In the genomic region with DNA sequence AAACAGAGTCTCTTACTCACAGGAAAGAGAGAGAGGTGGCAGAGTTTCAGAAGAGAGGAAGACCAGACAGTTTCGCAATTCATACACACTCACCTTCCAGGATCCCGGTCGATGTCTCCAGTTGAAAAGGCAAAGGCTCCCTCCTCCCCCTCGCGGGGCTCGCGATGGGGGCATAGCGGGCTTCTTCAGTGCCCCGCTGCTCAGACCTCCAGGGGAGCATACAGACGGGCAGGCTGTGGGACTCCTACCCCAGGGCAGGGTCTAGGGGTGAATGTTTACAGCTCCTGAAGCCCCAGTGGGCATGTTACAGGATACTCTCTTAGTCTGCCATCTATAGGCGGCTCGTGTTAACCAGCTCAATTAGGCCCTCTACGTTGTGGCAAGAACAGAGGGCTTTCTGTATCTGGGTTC, we compare ENCODE assay signal across 14 cellular contexts.
DNase-seq lines count a peak whose midpoint lies in the region; ATAC-seq and TF ChIP-seq lines count a peak whose summit lies in the region.
"Had no signal": no experiment of that assay in that cellular context is flagged by ENCODE, and none has a peak within 500 bp of the region (broad histone marks: within the 10 kb centered on the region; RNA-seq: fewer than 3 reads in every experiment).

No MANE protein-coding gene starts in this region.

- H3K4me3 ChIP-seq in HUES48 (ENCODE audit: low read depth, low read length) (peak overlapping the region; percentile 57), iPS-18a (ENCODE audit: low read length) (peak overlapping the region; percentile 54), esophagus squamous epithelium (no peak overlapping the region)
- H3K4me3 ChIP-seq: left ventricle myocardium inferior had no signal

- TF ChIP-seq POLR2A in esophagus squamous epithelium (IDR thresholded peaks at IDR 0.05) = no peak

- H3K36me3 ChIP-seq in HUES48 (ENCODE audit: control insufficient read depth, insufficient read depth, low read length) (no peaks in the 10 kb centered on the region), iPS-18a (ENCODE audit: control insufficient read depth, low read depth, low read length) (no peaks in the 10 kb centered on the region), esophagus squamous epithelium (no peaks in the 10 kb centered on the region)
- H3K36me3 ChIP-seq: left ventricle myocardium inferior, neutrophil had no signal

- TF ChIP-seq CTCF in esophagus squamous epithelium (IDR thresholded peaks at IDR 0.05) = no peak

- no peak overlapping the region for H3K4me3 Mint-ChIP-seq in activated CD8-positive, alpha-beta memory T cell treated with anti-CD3 and anti-CD28 coated beads, Interleukin-2, amount 10 ng/mL, durations not matched to agents 7 days and 5 days

- ATAC-seq in activated CD8-positive, alpha-beta memory T cell treated with anti-CD3 and anti-CD28 coated beads, Interleukin-2, amount 10 ng/mL, durations not matched to agents 7 days and 5 days = no peak

- H3K9ac ChIP-seq in HUES48 (ENCODE audit: low read depth, low read length) (0 out of 2 replicates have a peak overlapping the region, but pooled peaks have one; percentile 10), iPS-18a (ENCODE audit: low read length) (no peak overlapping the region)

- H3K27me3 ChIP-seq in HUES48 (ENCODE audit: control insufficient read depth, insufficient read depth, low read length) = peaks cover 6% of the 10 kb centered on the region; the same call in 1 of the 2 replicates
- no peaks in the 10 kb centered on the region for H3K27me3 ChIP-seq in iPS-18a (ENCODE audit: control insufficient read depth, insufficient read depth, low read length)
- H3K27me3 ChIP-seq in esophagus squamous epithelium = no peaks in the 10 kb centered on the region
- H3K27me3 ChIP-seq: neutrophil had no signal

- DNase-seq in SW480 (ENCODE audit: low spot score) (peak; percentile 71), renal cortical epithelial cell (ENCODE audit: low read depth) (peak; percentile 45), SKM-1 treated with dmso at 0.1 percent for 144 hours (lab: John Stamatoyannopoulos, UW; ENCODE audit: unreplicated experiment) (no peak), esophagus squamous epithelium (lab: John Stamatoyannopoulos, UW) (no peak)
- DNase-seq in stimulated activated CD4-positive, alpha-beta T cell treated with anti-CD3 and anti-CD28 coated beads, Interleukin-12 subunit alpha, Interleukin-12 subunit beta, amount 100 ng/mL, for 4 hours = no peak
- no peak for DNase-seq in activated CD8-positive, alpha-beta memory T cell treated with anti-CD3 and anti-CD28 coated beads, Interleukin-2, amount 10 ng/mL, durations not matched to agents 7 days and 5 days
- DNase-seq: aorta, GF-D8, left ventricle myocardium inferior, NCI-H2171 treated with DMSO at 0.1 percent for 48 hours, T-helper 2 cell had no signal

- CTCF ChIA-PET in activated CD8-positive, alpha-beta memory T cell treated with anti-CD3 and anti-CD28 coated beads, Interleukin-2, amount 10 ng/mL, durations not matched to agents 7 days and 5 days (lab: Charles Lee) = no interaction called here

- H3K27ac ChIP-seq in HUES48 (ENCODE audit: low read depth, low read length) = no peak overlapping the region
- no peak overlapping the region for H3K27ac ChIP-seq in iPS-18a (ENCODE audit: low read length)
- H3K27ac ChIP-seq in esophagus squamous epithelium = no peak overlapping the region
- H3K27ac ChIP-seq: left ventricle myocardium inferior, neutrophil had no signal

- peaks cover 3% of the 10 kb centered on the region for H3K9me3 Mint-ChIP-seq in activated CD8-positive, alpha-beta memory T cell treated with anti-CD3 and anti-CD28 coated beads, Interleukin-2, amount 10 ng/mL, durations not matched to agents 7 days and 5 days (ENCODE audit: low read depth)

- H3K27me3 Mint-ChIP-seq in activated CD8-positive, alpha-beta memory T cell treated with anti-CD3 and anti-CD28 coated beads, Interleukin-2, amount 10 ng/mL, durations not matched to agents 7 days and 5 days = no peaks in the 10 kb centered on the region

- H3K4me1 Mint-ChIP-seq in activated CD8-positive, alpha-beta memory T cell treated with anti-CD3 and anti-CD28 coated beads, Interleukin-2, amount 10 ng/mL, durations not matched to agents 7 days and 5 days = no peaks in the 10 kb centered on the region

- H3K4me1 ChIP-seq in HUES48 (ENCODE audit: control insufficient read depth, insufficient read depth, low read length) = no peaks in the 10 kb centered on the region; the same call in 1 of the 2 replicates
- H3K4me1 ChIP-seq in iPS-18a (ENCODE audit: control insufficient read depth, low read depth, low read length) = no peaks in the 10 kb centered on the region
- H3K4me1 ChIP-seq in esophagus squamous epithelium = no peaks in the 10 kb centered on the region
- H3K4me1 ChIP-seq: left ventricle myocardium inferior had no signal

- no peaks in the 10 kb centered on the region for H3K36me3 Mint-ChIP-seq in activated CD8-positive, alpha-beta memory T cell treated with anti-CD3 and anti-CD28 coated beads, Interleukin-2, amount 10 ng/mL, durations not matched to agents 7 days and 5 days

- WGBS in esophagus squamous epithelium, 2 donors = 54 to 87% methylated on average over 4 to 9 of the region's 13 CpGs

- no peak overlapping the region for H3K27ac Mint-ChIP-seq in activated CD8-positive, alpha-beta memory T cell treated with anti-CD3 and anti-CD28 coated beads, Interleukin-2, amount 10 ng/mL, durations not matched to agents 7 days and 5 days

- H3K9me3 ChIP-seq in HUES48 (ENCODE audit: control insufficient read depth, insufficient read depth, low read length) = no peaks in the 10 kb centered on the region
- no peaks in the 10 kb centered on the region for H3K9me3 ChIP-seq in iPS-18a (ENCODE audit: control insufficient read depth, low read depth, low read length)
- no peaks in the 10 kb centered on the region for H3K9me3 ChIP-seq in esophagus squamous epithelium
- H3K9me3 ChIP-seq: left ventricle myocardium inferior, neutrophil had no signal

- intact Hi-C loops in esophagus squamous epithelium (cut with DNase I) = no loop called here

Comparison
In these comparisons a context has a peak if more than half of its experiments do, and no peak if none do; other contexts are left out.
1. H3K4me3 ChIP-seq: peak in HUES48 (single experiment) and iPS-18a (single experiment); none in esophagus squamous epithelium (0 of 4).
2. DNase-seq: peak in SW480 (single experiment) and renal cortical epithelial cell (single experiment); none in stimulated activated CD4-positive, alpha-beta T cell treated with anti-CD3 and anti-CD28 coated beads, Interleukin-12 subunit alpha, Interleukin-12 subunit beta, amount 100 ng/mL, for 4 hours (single experiment), activated CD8-positive, alpha-beta memory T cell treated with anti-CD3 and anti-CD28 coated beads, Interleukin-2, amount 10 ng/mL, durations not matched to agents 7 days and 5 days (single experiment), SKM-1 treated with dmso at 0.1 percent for 144 hours (single experiment) and esophagus squamous epithelium (single experiment).